ENCODE assay signal across 8 cellular contexts in the genomic region with DNA sequence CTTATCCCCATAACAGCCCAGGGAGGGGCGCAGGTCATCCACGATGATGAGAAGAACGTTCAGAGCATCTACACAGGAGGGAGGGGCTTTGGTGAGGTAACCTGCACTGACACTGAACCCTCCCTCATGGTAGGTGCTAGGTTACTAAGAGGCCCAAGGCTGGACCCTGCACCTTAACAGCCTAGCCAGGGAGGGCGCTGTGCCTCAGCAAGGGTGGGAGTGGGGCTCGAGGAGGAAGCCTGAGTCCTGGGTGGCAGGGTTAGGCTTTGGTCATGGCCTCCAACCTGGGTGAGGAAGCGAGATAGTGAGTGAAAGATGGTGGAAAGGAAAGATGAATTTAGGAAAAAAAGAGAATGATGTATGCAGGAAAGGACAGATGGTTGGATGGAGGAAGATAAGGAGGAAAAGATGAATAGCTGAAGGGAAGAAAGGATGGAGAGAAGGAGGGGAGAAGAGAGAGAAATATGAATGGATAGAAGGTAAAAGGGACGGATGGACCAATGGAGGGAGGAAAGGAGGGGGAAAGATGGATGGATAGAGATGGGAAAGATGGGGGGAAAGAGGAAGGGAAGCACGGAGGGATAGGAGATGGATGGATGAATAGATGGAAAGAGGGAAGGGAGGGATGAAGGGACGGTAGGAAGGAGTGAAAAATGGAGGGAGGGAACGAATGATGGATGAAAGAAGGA. TPM values are rescaled to one million over a fixed set of nuclear protein-coding genes. Genes with fewer than 3 reads are reported as not detected.
DNase-seq lines count a peak whose midpoint lies in the region; ATAC-seq and TF ChIP-seq lines count a peak whose summit lies in the region.

No MANE protein-coding gene starts in this region.

- no peaks in the 10 kb centered on the region for H3K27me3 ChIP-seq in GM06990 (replicated peaks; ENCODE audit: control insufficient read depth, insufficient read depth, low read length)
- H3K27me3 ChIP-seq in Loucy (ENCODE audit: insufficient read depth, low read length, poor library complexity, severe bottlenecking), result no peaks in the 10 kb centered on the region
- no peaks in the 10 kb centered on the region for H3K27me3 ChIP-seq in colonic mucosa
- H3K27me3 ChIP-seq in stomach smooth muscle (ENCODE audit: control insufficient read depth in 1 of 2, insufficient read depth in 2 of 2, low read length in 2 of 2), result peaks cover 0 to 9% of the 10 kb centered on the region in 2 donors

- no peaks in the 10 kb centered on the region for H3F3A ChIP-seq in Loucy (ENCODE audit: low read depth)

- intact Hi-C loops in colonic mucosa (cut with DNase I), result no loop called here

- peak; percentile 62 for TF ChIP-seq CTCF in GM06990 (IDR thresholded peaks at IDR 0.05; ENCODE audit: insufficient read depth, low read length, poor library complexity, severe bottlenecking)
- TF ChIP-seq CTCF in Loucy (conservative IDR thresholded peaks at IDR 0.05; ENCODE audit: low read length), result peak; percentile 64
- TF ChIP-seq CTCF in colonic mucosa (IDR thresholded peaks at IDR 0.05), result no peak
- peak; percentile 18 for TF ChIP-seq CTCF in mesothelial cell of epicardium (IDR thresholded peaks at IDR 0.05; ENCODE audit: unreplicated experiment)

- peaks cover 2% of the 10 kb centered on the region for H3K36me3 Mint-ChIP-seq in mesothelial cell of epicardium

- no peaks in the 10 kb centered on the region for H3K9me2 ChIP-seq in Loucy (replicated peaks; ENCODE audit: low read depth, low read length)

- peak overlapping the region; percentile 93 for H3K4me2 ChIP-seq in Loucy (ENCODE audit: low read depth, low read length, poor library complexity, severe bottlenecking)

- H3K4me1 ChIP-seq in Loucy (ENCODE audit: insufficient read depth, low read length, poor library complexity, severe bottlenecking), result peaks cover 17% of the 10 kb centered on the region
- H3K4me1 ChIP-seq in colonic mucosa, result no peaks in the 10 kb centered on the region
- H3K4me1 ChIP-seq in stomach smooth muscle (ENCODE audit: control insufficient read depth, insufficient read depth, low read length), result peaks cover 10% of the 10 kb centered on the region

- H3K9ac ChIP-seq in Loucy (ENCODE audit: low read depth, low read length, poor library complexity, severe bottlenecking), result peak overlapping the region; percentile 90
- H3K9ac ChIP-seq in colonic mucosa (ENCODE audit: low read depth in 2 of 2, low read length in 2 of 2), result peak overlapping the region; percentile 72 to 83
- peak overlapping the region; percentile 82 to 93 for H3K9ac ChIP-seq in stomach smooth muscle (ENCODE audit: low read length in 2 of 2)

- H3K4me1 Mint-ChIP-seq in mesothelial cell of epicardium, result peaks cover 14% of the 10 kb centered on the region

- H3K27ac ChIP-seq in colonic mucosa (peak overlapping the region; percentile 71), stomach smooth muscle (ENCODE audit: low read length) (peak overlapping the region; percentile 80)

- peaks cover 17% of the 10 kb centered on the region for H4K20me1 ChIP-seq in Loucy (ENCODE audit: insufficient read depth, low read length, poor library complexity, severe bottlenecking)

- peaks cover 11% of the 10 kb centered on the region; the same call in 1 of the 2 replicates for H3K79me2 ChIP-seq in Loucy (ENCODE audit: insufficient read depth, low read length)

- peaks cover 5% of the 10 kb centered on the region for H3K9me3 Mint-ChIP-seq in mesothelial cell of epicardium

- peak; percentile 53 for ATAC-seq in GM21737 (IDR thresholded peaks at IDR 0.05; ENCODE audit: unreplicated experiment)
- peak; percentile 58 to 59 for ATAC-seq in activated CD4-positive, CD25-positive, alpha-beta regulatory T cell treated with anti-CD3 and anti-CD28 coated beads, Interleukin-2, amount 50 U/mL, for 24 hours

- peak; percentile 62 for DNase-seq in GM06990 (ENCODE audit: extremely low read depth, insufficient read length)
- no peak for DNase-seq in colonic mucosa
- DNase-seq in mesothelial cell of epicardium (ENCODE audit: low spot score in 2 of 2, unreplicated experiment in 2 of 2), result no peak
- no peak for DNase-seq in ureter (ENCODE audit: low spot score)

- H3K4me3 Mint-ChIP-seq in mesothelial cell of epicardium, result peak overlapping the region; percentile 74

- no peaks in the 10 kb centered on the region for H3K27me3 Mint-ChIP-seq in mesothelial cell of epicardium (ENCODE audit: low read depth)

- H3K36me3 ChIP-seq in GM06990 (ENCODE audit: control insufficient read depth, insufficient read depth, low read length), result peaks cover 3% of the 10 kb centered on the region
- H3K36me3 ChIP-seq in Loucy (ENCODE audit: insufficient read depth, low read length), result peaks cover 6% of the 10 kb centered on the region; the same call in 1 of the 2 replicates
- H3K36me3 ChIP-seq in colonic mucosa, result no peaks in the 10 kb centered on the region
- peaks cover 0 to 8% of the 10 kb centered on the region in 2 donors for H3K36me3 ChIP-seq in stomach smooth muscle (ENCODE audit: control insufficient read depth in 2 of 2, insufficient read depth in 2 of 2, low read length in 2 of 2)

- H2AFZ ChIP-seq in Loucy (ENCODE audit: low read length), result no peak overlapping the region

- H3K4me3 ChIP-seq in GM06990 (replicated peaks; ENCODE audit: low read depth, low read length) (peak overlapping the region; percentile 70), Loucy (ENCODE audit: low read length, poor library complexity, severe bottlenecking) (peak overlapping the region; percentile 93), colonic mucosa (peak overlapping the region; percentile 41), stomach smooth muscle (ENCODE audit: low read length in 2 of 2) (peak overlapping the region; percentile 80 to 82)

- no peaks in the 10 kb centered on the region for H3K9me3 ChIP-seq in Loucy (ENCODE audit: insufficient read depth, low read depth, low read length)
- H3K9me3 ChIP-seq in colonic mucosa, result no peaks in the 10 kb centered on the region
- no peaks in the 10 kb centered on the region for H3K9me3 ChIP-seq in stomach smooth muscle (ENCODE audit: control insufficient read depth in 2 of 2, low read length in 2 of 2)

- peak overlapping the region; percentile 87 for H3K27ac Mint-ChIP-seq in mesothelial cell of epicardium

RNA-seq across cellular contexts. Expression of gene IDS, which starts 0.7 kb away (rescaled TPM):
- 10 to 100 TPM; 23.9 to 32.5 TPM for total RNA-seq in colonic mucosa
- total RNA-seq in mesothelial cell of epicardium, result 42.9 to 44.0 TPM (median 43.3 TPM) in 3 replicates
- total RNA-seq in ureter, result 86.8 TPM

RNA-seq across cellular contexts. Expression of gene EOLA1, which starts 36.4 kb away (rescaled TPM):
- total RNA-seq in colonic mucosa (10 to 100 TPM; 27.1 to 30.9 TPM), mesothelial cell of epicardium (13.8 to 15.9 TPM (median 13.9 TPM) in 3 replicates), ureter (22.2 TPM)

RNA-seq across cellular contexts. Expression of gene HSFX3, which starts 45.4 kb away (rescaled TPM):
- not detected for total RNA-seq in colonic mucosa
- total RNA-seq in mesothelial cell of epicardium, result not detected in 3 replicates
- total RNA-seq in ureter, result not detected

Comparison
In these comparisons a context has a peak if more than half of its experiments do, and no peak if none do; other contexts are left out.
1. H3K4me3 ChIP-seq: peak in every context shown above with its lines; median percentile 93 in Loucy; 81 in stomach smooth muscle; 70 in GM06990; 41 in colonic mucosa.